ENCODE assay signal across 8 cellular contexts in genomic region chr1:203305809-203306088, GRCh38. TPM values are rescaled to one million over a fixed set of nuclear protein-coding genes. Genes with fewer than 3 reads are reported as not detected.
DNase-seq lines count a peak whose midpoint lies in the region; ATAC-seq, FAIRE-seq and TF ChIP-seq lines count a peak whose summit lies in the region.

No MANE protein-coding gene starts in this region.

- peaks cover 35% of the 10 kb centered on the region for H3K4me1 ChIP-seq in GM12878 (ENCODE audit: control insufficient read depth, insufficient read depth, low read length)
- H3K4me1 ChIP-seq in left lung = peaks cover 13 to 55% of the 10 kb centered on the region in 2 donors

- H2AFZ ChIP-seq in GM12878 (ENCODE audit: control insufficient read depth, low read depth, low read length) = no peak overlapping the region

- in situ Hi-C loops in GM12878 (cut with MboI) = no loop called here

- H3K36me3 ChIP-seq in GM12878 (ENCODE audit: control insufficient read depth in 2 of 2, insufficient read depth in 2 of 2, low read length in 1 of 2) (peaks cover 4 to 12% of the 10 kb centered on the region in 2 experiments), left lung (peaks cover 0 to 37% of the 10 kb centered on the region in 2 donors)

- H3K9ac ChIP-seq in GM12878 (ENCODE audit: control insufficient read depth, insufficient read depth, low read length) = peak overlapping the region; percentile 90

- H3K27me3 ChIP-seq in GM12878 (replicated peaks in 1 of 2; ENCODE audit: control insufficient read depth in 2 of 2, insufficient read depth in 2 of 2, low read length in 1 of 2) = no peaks in the 10 kb centered on the region
- no peaks in the 10 kb centered on the region for H3K27me3 ChIP-seq in left lung

- no peak for FAIRE-seq in GM12878 (lab: Jason Lieb, UNC)

- POLR2A ChIA-PET in GM12878 (lab: Charles Lee) = interaction anchor here (0.6 to 10.0 kb wide), 9 partner anchors 11 to 321 kb away, joined by 4 to 393 read pairs (median 29); no protein-coding TSS in a partner anchor

- peaks cover 64% of the 10 kb centered on the region for H3K79me2 ChIP-seq in GM12878 (ENCODE audit: control insufficient read depth, insufficient read depth, low read length)

- H4K20me1 ChIP-seq in GM12878 (ENCODE audit: control insufficient read depth, insufficient read depth) = peaks cover 10% of the 10 kb centered on the region

- no peak for TF ChIP-seq EP300 in GM12878 (IDR thresholded peaks at IDR 0.05; ENCODE audit: borderline replicate concordance in 1 of 2, control insufficient read depth in 1 of 2, low read depth in 2 of 2, low read length in 2 of 2)

- no TSS peak for BruUV-seq in GM12878 (replicated peaks; lab: Mats Ljungman, UMichigan)

- no peaks in the 10 kb centered on the region for H3K9me3 ChIP-seq in GM12878 (replicated peaks; ENCODE audit: control insufficient read depth, insufficient read depth, low read length)
- H3K9me3 ChIP-seq in left lung = no peaks in the 10 kb centered on the region

- TF ChIP-seq CTCF in GM12878 (IDR thresholded peaks at IDR 0.05 in 2 of 3, conservative IDR thresholded peaks at IDR 0.05 in 1 of 3; ENCODE audit: control insufficient read depth in 2 of 3, extremely low read depth in 1 of 3, insufficient read depth in 1 of 3, low read depth in 3 of 3, low read length in 3 of 3) (no peak), left lung (IDR thresholded peaks at IDR 0.05) (no peak)

- H3K4me3 ChIP-seq in GM12878 (peak overlapping the region; percentile 97), left lung (peak overlapping the region; percentile 96 to 98)

- intact Hi-C loops in GM12878 (cut with micrococcal nuclease; ENCODE audit: unreplicated experiment) = loop anchor here (1.0 kb wide), 3 partner anchors 16 to 32 kb away; no protein-coding TSS in a partner anchor
- intact Hi-C loops in left lung (cut with DNase I) = no loop called here

- SMC1A ChIA-PET in GM12878 (lab: Charles Lee; ENCODE audit: uncharacterized antibody, unreplicated experiment) = interaction anchor here (1.4 to 9.7 kb wide), 7 partner anchors 11 to 38 kb away, joined by 9 to 406 read pairs (median 171); no protein-coding TSS in a partner anchor

- TF ChIP-seq RAD21 in GM12878 (IDR thresholded peaks at IDR 0.05; ENCODE audit: insufficient read depth, low read depth, low read length) = no peak

- no peak for DNase-seq in GM12878 (ENCODE audit: low read depth, low spot score)
- DNase-seq in left lung = no peak
- no peak for DNase-seq in Ammon's horn (ENCODE audit: low spot score)
- DNase-seq in NCI-H1930 (lab: John Stamatoyannopoulos, UW) = no peak

- CTCF ChIA-PET in GM12878 (lab: Yijun Ruan, JAX) = interaction anchor here (1.0 to 9.4 kb wide), 10 partner anchors 11 to 37 kb away, joined by 4 to 281 read pairs (median 32); no protein-coding TSS in a partner anchor

- peak overlapping the region; percentile 88; the same call in 1 of the 2 replicates for H3K4me2 ChIP-seq in GM12878 (ENCODE audit: control insufficient read depth, insufficient read depth)

- no peak for TF ChIP-seq POLR2A in GM18505 (IDR thresholded peaks at IDR 0.05; ENCODE audit: borderline replicate concordance, extremely low read depth, insufficient read depth, insufficient read length)
- TF ChIP-seq POLR2A in GM12878 (IDR thresholded peaks at IDR 0.05; ENCODE audit: low read depth, low read length) = peak; percentile 1; the same call in 1 of the 2 replicates

- RAD21 ChIA-PET in GM12878 (lab: Charles Lee; ENCODE audit: unreplicated experiment) = interaction anchor here (0.6 to 9.7 kb wide), 7 partner anchors 18 to 123 kb away, joined by 3 to 470 read pairs (median 19); no protein-coding TSS in a partner anchor

- H3K27ac ChIP-seq in GM12878 (ENCODE audit: control insufficient read depth, insufficient read depth) (peak overlapping the region; percentile 91), left lung (peak overlapping the region; percentile 99), temporal lobe (ENCODE audit: low read depth, low read length) (peak overlapping the region; percentile 97)

- peak; percentile 10 for ATAC-seq in GM18505 (IDR thresholded peaks at IDR 0.05; ENCODE audit: unreplicated experiment)
- peak; percentile 12 for ATAC-seq in HG03159 (IDR thresholded peaks at IDR 0.05; ENCODE audit: unreplicated experiment)
- peak; percentile 24 for ATAC-seq in GM12878
- peak; percentile 13 for ATAC-seq in left lung
- no peak for ATAC-seq in HG02610 (IDR thresholded peaks at IDR 0.05; ENCODE audit: unreplicated experiment)

- WGBS in GM12878 (ENCODE audit: insufficient coverage, insufficient replicate concordance, low lambda C conversion rate, missing lambda C conversion rate) = 1% methylated on average over 21 of the region's 21 CpGs

TF ChIP-seq in GM12878, 131 proteins besides CTCF, POLR2A, EP300 and RAD21 (continues in another document):
- no peak for TF ChIP-seq YY1 (IDR thresholded peaks at IDR 0.05; ENCODE audit: low read depth, low read length)
- TF ChIP-seq KAT2A (conservative IDR thresholded peaks at IDR 0.05; ENCODE audit: control insufficient read depth, low read depth, low read length) = no peak
- no peak for TF ChIP-seq RBBP5 (conservative IDR thresholded peaks at IDR 0.05)
- TF ChIP-seq CREB1 (IDR thresholded peaks at IDR 0.05; ENCODE audit: low read depth) = 0 out of 2 replicates have a peak, but pooled peaks have one; percentile 1
- TF ChIP-seq STAT3 (IDR thresholded peaks at IDR 0.05; ENCODE audit: low read depth, low read length) = no peak
- no peak; the same call in 1 of the 2 replicates for TF ChIP-seq RELB (IDR thresholded peaks at IDR 0.05; ENCODE audit: low read depth)
- peak; percentile 20 for TF ChIP-seq SMAD1 (IDR thresholded peaks at IDR 0.05; ENCODE audit: low read depth, partially characterized antibody)
- no peak for TF ChIP-seq NFIC (IDR thresholded peaks at IDR 0.05; ENCODE audit: low read depth, low read length)
- peak; percentile 4; the same call in 1 of the 2 replicates for TF ChIP-seq HDGF (IDR thresholded peaks at IDR 0.05)
- TF ChIP-seq, protein P1, sequence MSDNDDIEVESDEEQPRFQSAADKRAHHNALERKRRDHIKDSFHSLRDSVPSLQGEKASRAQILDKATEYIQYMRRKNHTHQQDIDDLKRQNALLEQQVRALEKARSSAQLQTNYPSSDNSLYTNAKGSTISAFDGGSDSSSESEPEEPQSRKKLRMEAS (IDR thresholded peaks at IDR 0.05; ENCODE audit: low read depth, low read length) = no peak
- TF ChIP-seq ZNF217 (IDR thresholded peaks at IDR 0.05) = no peak
- TF ChIP-seq RAD51 (IDR thresholded peaks at IDR 0.05) = no peak
- TF ChIP-seq PAX8 (IDR thresholded peaks at IDR 0.05) = no peak
- TF ChIP-seq SUPT20H (IDR thresholded peaks at IDR 0.05; ENCODE audit: borderline replicate concordance, control insufficient read depth, low read depth, low read length) = no peak

RNA-seq across cellular contexts. Expression of gene BTG2, which starts 0.4 kb away (rescaled TPM):
- total RNA-seq in GM12878 (2013; cell fraction: nucleolus; rRNA removed) = 76.6 and 80.8 TPM in 2 replicates
- total RNA-seq in GM12878 (2014; rRNA removed) = 127 and 144 TPM in 2 replicates
- total RNA-seq in GM12878 (2014; rRNA removed; fragmentation: Illumina TruSeq; extraction: Trizol) = 66.4 and 68.1 TPM in 2 replicates
- 109 TPM in 2 replicates for total RNA-seq in GM12878 (2021)
- 33.7 TPM for polyA plus RNA-seq in GM12878 (2011; ENCODE audit: low read depth)
- 131 and 136 TPM in 2 replicates for polyA plus RNA-seq in GM12878 (2011; rRNA removed)
- polyA plus RNA-seq in GM12878 (2011; cell fraction: cytosol; rRNA removed) = 145 and 154 TPM in 2 replicates
- 101 and 145 TPM in 2 replicates for polyA plus RNA-seq in GM12878 (2011; cell fraction: nucleus; rRNA removed)
- polyA plus RNA-seq in GM12878 (2012) = 41.9 and 88.4 TPM in 2 replicates
- polyA plus RNA-seq in GM12878 (2014; fragmentation: Illumina TruSeq; extraction: Trizol) = 93.3 and 104 TPM in 2 replicates
- 10 to 100 TPM; 23.3 to 37.2 TPM for polyA plus RNA-seq in GM12878 (2014; fragmentation: Nextera tagmentation; extraction: Ambion mirVana)
- 160 and 187 TPM in 2 replicates for polyA plus RNA-seq in GM12878 (2014; rRNA removed)
- 100 to 1,000 TPM in 1 of 2 experiments, 10 to 100 TPM in 1; 91.0 to 103 TPM for polyA plus RNA-seq in GM12878 (2016; fragmentation: Nextera tagmentation; extraction: Ambion mirVana)
- 90.9 and 155 TPM in 2 replicates for polyA minus RNA-seq in GM12878 (2011; rRNA and poly(A)+ RNA removed)
- 84.2 and 93.8 TPM in 2 replicates for polyA minus RNA-seq in GM12878 (2011; cell fraction: cytosol; rRNA and poly(A)+ RNA removed)
- 110 and 138 TPM in 2 replicates for polyA minus RNA-seq in GM12878 (2011; cell fraction: nucleus; rRNA and poly(A)+ RNA removed)
- total RNA-seq in left lung = 10 to 100 TPM; 56.2 to 84.8 TPM
- 10.1 TPM for total RNA-seq in temporal lobe

RNA-seq across cellular contexts. Expression of gene FMOD, which starts 45.2 kb away (rescaled TPM):
- total RNA-seq in GM12878 (2013; cell fraction: nucleolus; rRNA removed) = 0.17 TPM in 1 of 2 replicates, not detected in the other
- total RNA-seq in GM12878 (2014; rRNA removed) (not detected in 2 replicates), GM12878 (2014; rRNA removed; fragmentation: Illumina TruSeq; extraction: Trizol) (not detected in 2 replicates), GM12878 (2021) (0.19 and 0.26 TPM in 2 replicates), left lung (10 to 100 TPM; 36.6 to 59.8 TPM), temporal lobe (2.2 TPM)
- 0.08 TPM for polyA plus RNA-seq in GM12878 (2011; ENCODE audit: low read depth)
- polyA plus RNA-seq in GM12878 (2011; rRNA removed) (0.11 and 0.27 TPM in 2 replicates), GM12878 (2014; fragmentation: Illumina TruSeq; extraction: Trizol) (0.03 TPM in 1 of 2 replicates, not detected in the other), GM12878 (2014; fragmentation: Nextera tagmentation; extraction: Ambion mirVana) (not detected), GM12878 (2014; rRNA removed) (not detected in 2 replicates), GM12878 (2016; fragmentation: Nextera tagmentation; extraction: Ambion mirVana) (not detected)
- polyA plus RNA-seq in GM12878 (2011; cell fraction: cytosol; rRNA removed) = 0.13 and 0.15 TPM in 2 replicates
- polyA plus RNA-seq in GM12878 (2011; cell fraction: nucleus; rRNA removed) = 0.06 and 0.07 TPM in 2 replicates
- polyA plus RNA-seq in GM12878 (2012) = 0.07 TPM in 1 of 2 replicates, not detected in the other
- 0.10 TPM in 1 of 2 replicates, not detected in the other for polyA minus RNA-seq in GM12878 (2011; rRNA and poly(A)+ RNA removed)
- not detected in 2 replicates for polyA minus RNA-seq in GM12878 (2011; cell fraction: cytosol; rRNA and poly(A)+ RNA removed)
- polyA minus RNA-seq in GM12878 (2011; cell fraction: nucleus; rRNA and poly(A)+ RNA removed) = 0.12 TPM in 1 of 2 replicates, not detected in the other

Comparison
In these comparisons a context has a peak if more than half of its experiments do, and no peak if none do; other contexts are left out.
1. RNA of gene FMOD, which starts 45.2 kb away (total RNA-seq): 36.6 to 59.8 TPM in left lung; 2.2 TPM in temporal lobe (single experiment) and 0.17 to 0.26 TPM in GM12878; every median in the first group is over 10 times any median in the second.
2. Peak in every context shown above with its lines, with median percentiles within 50 percentile points of each other: H3K27ac ChIP-seq.